ENCODE assay signal across 8 cellular contexts in the genomic region with DNA sequence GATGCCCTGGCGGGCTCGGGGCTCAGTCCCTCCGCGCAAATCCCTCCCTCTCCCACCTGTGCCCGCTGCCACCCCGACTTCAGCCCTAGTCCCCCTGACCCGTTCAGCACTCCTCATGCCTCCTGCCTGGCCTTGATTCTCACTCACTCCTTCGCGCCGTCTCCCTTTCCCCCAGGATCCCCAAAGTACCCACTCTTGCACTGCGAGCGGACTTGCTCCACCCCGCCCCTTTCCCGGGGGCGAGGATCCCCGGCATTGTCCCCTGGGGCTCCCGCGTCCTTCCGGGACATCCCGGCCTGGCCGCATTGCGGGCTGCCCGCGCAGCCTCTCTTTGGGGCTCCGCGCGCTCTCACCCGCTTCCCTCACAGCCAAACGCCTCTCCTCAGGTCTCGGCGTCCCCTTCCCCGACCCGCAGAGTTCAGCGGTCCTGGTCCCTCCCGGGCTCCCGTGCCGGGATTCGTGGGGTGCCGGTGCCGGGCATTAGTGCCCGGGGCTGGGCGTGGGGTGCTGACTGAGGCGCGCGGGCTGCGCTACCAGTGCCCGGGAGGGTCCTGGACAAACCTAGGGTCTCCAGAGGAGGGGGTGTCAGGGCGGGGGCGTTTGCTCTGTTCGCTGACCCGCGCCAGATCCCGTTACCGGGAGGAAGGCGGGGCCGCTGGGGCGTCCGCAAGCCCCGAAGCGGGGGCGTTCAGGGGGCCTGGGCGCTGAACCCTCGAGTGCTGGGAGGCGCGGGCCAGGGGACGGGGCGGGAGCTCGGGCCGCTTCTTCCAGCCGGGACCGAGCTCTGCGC. TPM values are rescaled to one million over a fixed set of nuclear protein-coding genes. Genes with fewer than 3 reads are reported as not detected.
DNase-seq lines count a peak whose midpoint lies in the region; ATAC-seq, FAIRE-seq and TF ChIP-seq lines count a peak whose summit lies in the region.

No MANE protein-coding gene starts in this region.

- TF ChIP-seq CTCF in glutamatergic neuron (IDR thresholded peaks at IDR 0.05; ENCODE audit: partially characterized antibody, unreplicated experiment) = no peak
- TF ChIP-seq CTCF in pancreas (IDR thresholded peaks at IDR 0.05) = no peak

- peak; percentile 14 for DNase-seq in activated gamma-delta T cell treated with Interleukin-2 at 50 U/mL for 16 hours
- DNase-seq in activated gamma-delta T cell (lab: John Stamatoyannopoulos, UW) = no peak
- peak; percentile 39 for DNase-seq in glutamatergic neuron
- DNase-seq in pancreas = peak in 4 of 6 donors; percentile 17 to 74 (median 50)

- peaks cover 9% of the 10 kb centered on the region for H3K4me1 Mint-ChIP-seq in activated T-helper 17 cell treated with anti-CD3 and anti-CD28 coated beads, Interleukin-2, amount 50 U/mL, for 72 hours
- H3K4me1 Mint-ChIP-seq in glutamatergic neuron (ENCODE audit: low read depth, unreplicated experiment) = peaks cover 11% of the 10 kb centered on the region

- no peak for FAIRE-seq in pancreas (lab: Jason Lieb, UNC)

- peaks cover 0 to 19% (median 6%) of the 10 kb centered on the region in 3 donors for H3K4me1 ChIP-seq in pancreas

- ATAC-seq in activated T-helper 17 cell treated with anti-CD3 and anti-CD28 coated beads, Interleukin-2, amount 50 U/mL, for 72 hours (replicated peaks) = peak; percentile 25
- ATAC-seq in pancreas = peak in 3 of 4 donors; percentile 22 to 26 (median 26)
- no peak for ATAC-seq in HG03108 (IDR thresholded peaks at IDR 0.05; ENCODE audit: unreplicated experiment)
- no peak for ATAC-seq in GM18909 (IDR thresholded peaks at IDR 0.05; ENCODE audit: poor library complexity, unreplicated experiment)
- no peak for ATAC-seq in HG02840 (IDR thresholded peaks at IDR 0.05; ENCODE audit: low FRiP score, unreplicated experiment)

- H3K27me3 ChIP-seq in pancreas = peaks cover 0 to 31% (median 6%) of the 10 kb centered on the region in 4 donors

- H3K4me3 Mint-ChIP-seq in activated T-helper 17 cell treated with anti-CD3 and anti-CD28 coated beads, Interleukin-2, amount 50 U/mL, for 72 hours = peak overlapping the region; percentile 99
- peak overlapping the region; percentile 90 for H3K4me3 Mint-ChIP-seq in glutamatergic neuron (ENCODE audit: unreplicated experiment)

- no peaks in the 10 kb centered on the region for H3K9me3 Mint-ChIP-seq in activated T-helper 17 cell treated with anti-CD3 and anti-CD28 coated beads, Interleukin-2, amount 50 U/mL, for 72 hours
- peaks cover 10% of the 10 kb centered on the region for H3K9me3 Mint-ChIP-seq in glutamatergic neuron (ENCODE audit: unreplicated experiment)

- H3K4me3 ChIP-seq in pancreas = peak overlapping the region; percentile 27 to 60 (median 44)

- H3K27ac ChIP-seq in pancreas = peak overlapping the region in 2 of 4 donors; percentile 55 to 67

- H3K27ac Mint-ChIP-seq in activated T-helper 17 cell treated with anti-CD3 and anti-CD28 coated beads, Interleukin-2, amount 50 U/mL, for 72 hours = peak overlapping the region; percentile 99
- H3K27ac Mint-ChIP-seq in glutamatergic neuron (ENCODE audit: unreplicated experiment) = no peak overlapping the region

- H3K9me3 ChIP-seq in pancreas = no peaks in the 10 kb centered on the region

- no peaks in the 10 kb centered on the region for H3K27me3 Mint-ChIP-seq in activated T-helper 17 cell treated with anti-CD3 and anti-CD28 coated beads, Interleukin-2, amount 50 U/mL, for 72 hours
- H3K27me3 Mint-ChIP-seq in glutamatergic neuron (ENCODE audit: unreplicated experiment) = peaks cover 19% of the 10 kb centered on the region

- H3K36me3 Mint-ChIP-seq in activated T-helper 17 cell treated with anti-CD3 and anti-CD28 coated beads, Interleukin-2, amount 50 U/mL, for 72 hours (ENCODE audit: low read depth) = peaks cover 66% of the 10 kb centered on the region
- no peaks in the 10 kb centered on the region for H3K36me3 Mint-ChIP-seq in glutamatergic neuron (ENCODE audit: unreplicated experiment)

- H3K36me3 ChIP-seq in pancreas = no peaks in the 10 kb centered on the region

- intact Hi-C loops in pancreas (cut with DNase I) = loop anchor here in 1 of 3 donors (10.0 kb wide), 1 partner anchor 291 kb away; no protein-coding TSS in a partner anchor

- 2 to 3% methylated on average over 65 to 72 of the region's 72 CpGs for WGBS in pancreas, 2 donors

RNA-seq across cellular contexts. Expression of a gene that starts 45.6 kb away (rescaled TPM):
- 10 to 100 TPM; 12.1 to 20.0 TPM for total RNA-seq in activated T-helper 17 cell treated with anti-CD3 and anti-CD28 coated beads, Interleukin-2, amount 50 U/mL, for 72 hours
- 16.0 TPM for total RNA-seq in glutamatergic neuron (ENCODE audit: unreplicated experiment)
- total RNA-seq in pancreas = 1 to 10 TPM; 3.6 to 8.0 (median 5.3) TPM
- polyA plus RNA-seq in pancreas = 1 to 10 TPM; 3.8 to 5.5 TPM

Comparison
In these comparisons a context has a peak if more than half of its experiments do, and no peak if none do; other contexts are left out.
1. ATAC-seq: peak in activated T-helper 17 cell treated with anti-CD3 and anti-CD28 coated beads, Interleukin-2, amount 50 U/mL, for 72 hours (single experiment) and pancreas (3 of 4); none in HG03108 (single experiment), GM18909 (single experiment) and HG02840 (single experiment).